ENCODE assay signal across 8 cellular contexts in genomic region chr6:20403080-20403765, GRCh38. TPM values are rescaled to one million over a fixed set of nuclear protein-coding genes. Genes with fewer than 3 reads are reported as not detected.
DNase-seq lines count a peak whose midpoint lies in the region; ATAC-seq, FAIRE-seq and TF ChIP-seq lines count a peak whose summit lies in the region.

No MANE protein-coding gene starts in this region.

- H3K27me3 Mint-ChIP-seq in activated CD4-positive, alpha-beta T cell treated with anti-CD3 and anti-CD28 coated beads, Interleukin-2, amount 10 ng/mL, durations not matched to agents 24 days and 14 days: no peaks in the 10 kb centered on the region

- no peak overlapping the region for H2AFZ ChIP-seq in HepG2 (ENCODE audit: low read length)

- CTCF ChIA-PET in HepG2 (lab: Yijun Ruan, JAX; ENCODE audit: low intra/inter-chr PET ratio, low total read pairs): interaction anchor here (2.7 kb wide), 1 partner anchor 125 kb away, joined by 24 read pairs; no protein-coding TSS in a partner anchor

- no peak for FAIRE-seq in HepG2 (lab: Jason Lieb, UNC)

- peak; percentile 66 to 69 for TF ChIP-seq POLR2A in HepG2 (IDR thresholded peaks at IDR 0.05; ENCODE audit: insufficient read depth in 1 of 2, low read depth in 2 of 2, low read length in 2 of 2)

- peaks cover 0 to 2% of the 10 kb centered on the region in 2 experiments; a peak in 1 of 5 replicates for H3K27me3 ChIP-seq in HepG2 (ENCODE audit: control insufficient read depth in 1 of 2, insufficient read depth in 2 of 2, low read length in 2 of 2)

- TF ChIP-seq EP300 in HepG2 (IDR thresholded peaks at IDR 0.05; ENCODE audit: low read depth in 2 of 2, low read length in 2 of 2) (0 out of 4 replicates have a peak, but pooled peaks of 1 of the 2 experiments have one; percentile 7), HepG2 (CRISPR knock-in tag; IDR thresholded peaks at IDR 0.05; ENCODE audit: borderline replicate concordance) (0 out of 2 replicates have a peak, but pooled peaks have one; percentile 55)

- H4K20me1 ChIP-seq in HepG2 (ENCODE audit: insufficient read depth, low read length): no peaks in the 10 kb centered on the region

- in situ Hi-C loops in HepG2 (cut with HindIII; ENCODE audit: extremely low pct_ligation_motif_present, low pct_unique_long_range_greater_than_20kb): loop anchor here (5.0 kb wide), 1 partner anchor 124 kb away; no protein-coding TSS in a partner anchor

- DNase-seq in AML-193 (lab: John Stamatoyannopoulos, UW) (peak; percentile 89), NCI-H510A treated with DMSO at 0.1 percent for 48 hours (lab: John Stamatoyannopoulos, UW) (peak; percentile 59), coronary artery (ENCODE audit: low spot score) (peak; percentile 92), HepG2 (ENCODE audit: low spot score) (peak; percentile 91)
- DNase-seq in activated CD4-positive, alpha-beta T cell treated with anti-CD3 and anti-CD28 coated beads, Interleukin-2, amount 10 ng/mL, durations not matched to agents 24 days and 14 days: peak; percentile 97
- DNase-seq in stimulated activated CD4-positive, alpha-beta T cell treated with anti-CD3 and anti-CD28 coated beads, Interleukin-2, amount 100 ng/mL, for 48 hours: peak; percentile 78 to 82

- no peak for TF ChIP-seq RAD21 in HepG2 (CRISPR knock-in tag; IDR thresholded peaks at IDR 0.05)

- intact Hi-C loops in activated CD4-positive, alpha-beta T cell treated with anti-CD3 and anti-CD28 coated beads, Interleukin-2, amount 10 ng/mL, durations not matched to agents 24 days and 14 days (cut with micrococcal nuclease): loop anchor here (5.0 kb wide), 2 partner anchors 39 to 1184 kb away; no protein-coding TSS in a partner anchor
- intact Hi-C loops in HepG2 (cut with micrococcal nuclease; ENCODE audit: unreplicated experiment): loop anchor here (5.0 to 10.0 kb wide), 2 partner anchors 44 to 598 kb away; no protein-coding TSS in a partner anchor

- H3K9ac ChIP-seq in HepG2 (ENCODE audit: insufficient read depth, low read depth, low read length): peak overlapping the region; percentile 88

- H3K79me2 ChIP-seq in HepG2 (ENCODE audit: insufficient read depth, low read length): peaks cover 45% of the 10 kb centered on the region

- H3K36me3 ChIP-seq in HepG2 (replicated peaks in 1 of 2; ENCODE audit: control insufficient read depth in 1 of 2, insufficient read depth in 2 of 2, low read length in 2 of 2): peaks cover 2 to 19% of the 10 kb centered on the region in 2 experiments; a peak in 3 of 5 replicates

- WGBS in HepG2 (ENCODE audit: low lambda C conversion rate): 2% methylated on average over 10 of the region's 72 CpGs

- H3K4me3 ChIP-seq in coronary artery: peak overlapping the region; percentile 93
- peak overlapping the region; percentile 83 to 92 (median 85) for H3K4me3 ChIP-seq in HepG2 (replicated peaks in 1 of 3; ENCODE audit: insufficient read depth in 1 of 3, low read depth in 2 of 3, low read length in 3 of 3)

- no peak for TF ChIP-seq CTCF in coronary artery (IDR thresholded peaks at IDR 0.05)
- peak; percentile 26; the same call in 1 of the 2 replicates for TF ChIP-seq CTCF in HepG2 (CRISPR knock-in tag; IDR thresholded peaks at IDR 0.05)

- no TSS peak for BruUV-seq in HepG2 (replicated peaks; lab: Mats Ljungman, UMichigan)

- no peaks in the 10 kb centered on the region for H3K9me3 ChIP-seq in HepG2 (ENCODE audit: low read length)

- H3K36me3 Mint-ChIP-seq in activated CD4-positive, alpha-beta T cell treated with anti-CD3 and anti-CD28 coated beads, Interleukin-2, amount 10 ng/mL, durations not matched to agents 24 days and 14 days (ENCODE audit: low read depth): peaks cover 27% of the 10 kb centered on the region

- peak overlapping the region; percentile 94 for H3K4me3 Mint-ChIP-seq in activated CD4-positive, alpha-beta T cell treated with anti-CD3 and anti-CD28 coated beads, Interleukin-2, amount 10 ng/mL, durations not matched to agents 24 days and 14 days

- POLR2A ChIA-PET in HepG2 (lab: Yijun Ruan, JAX): interaction anchor here (0.6 to 1.8 kb wide), 2 partner anchors 131 to 244 kb away, joined by 3 to 7 read pairs; partner anchors contain the start of gene CDKAL1

- ATAC-seq in GM19023 (IDR thresholded peaks at IDR 0.05; ENCODE audit: unreplicated experiment) (peak; percentile 50), HG03196 (IDR thresholded peaks at IDR 0.05; ENCODE audit: unreplicated experiment) (peak; percentile 47), HepG2 (peak; percentile 62)

- H3K27ac ChIP-seq in coronary artery: peak overlapping the region; percentile 95 to 97
- H3K27ac ChIP-seq in HepG2 (ENCODE audit: extremely low read length, insufficient read depth, low read length): peak overlapping the region; percentile 93

- peaks cover 42% of the 10 kb centered on the region for H3K4me1 Mint-ChIP-seq in activated CD4-positive, alpha-beta T cell treated with anti-CD3 and anti-CD28 coated beads, Interleukin-2, amount 10 ng/mL, durations not matched to agents 24 days and 14 days

- H3K9me3 Mint-ChIP-seq in activated CD4-positive, alpha-beta T cell treated with anti-CD3 and anti-CD28 coated beads, Interleukin-2, amount 10 ng/mL, durations not matched to agents 24 days and 14 days: no peaks in the 10 kb centered on the region

- H3K4me1 ChIP-seq in HepG2 (ENCODE audit: insufficient read depth, low read length): peaks cover 25% of the 10 kb centered on the region; the same call in 1 of the 2 replicates

- peak overlapping the region; percentile 99 for H3K27ac Mint-ChIP-seq in activated CD4-positive, alpha-beta T cell treated with anti-CD3 and anti-CD28 coated beads, Interleukin-2, amount 10 ng/mL, durations not matched to agents 24 days and 14 days

- H3K4me2 ChIP-seq in HepG2 (ENCODE audit: low read depth, low read length): peak overlapping the region; percentile 94

TF ChIP-seq in HepG2, 621 proteins besides CTCF, POLR2A, EP300 and RAD21 (continues in another document):
- TF ChIP-seq ZNF570 (CRISPR knock-in tag; IDR thresholded peaks at IDR 0.05; ENCODE audit: borderline replicate concordance) (no peak), HNRNPL (IDR thresholded peaks at IDR 0.05; ENCODE audit: low read depth, low read length) (no peak), ZNF780A (CRISPR knock-in tag; IDR thresholded peaks at IDR 0.05) (peak; percentile 26; the same call in 1 of the 2 replicates), BRD4 (CRISPR knock-in tag; IDR thresholded peaks at IDR 0.05) (0 out of 2 replicates have a peak, but pooled peaks have one; percentile 39), JDP2 (CRISPR knock-in tag; IDR thresholded peaks at IDR 0.05; ENCODE audit: borderline replicate concordance) (no peak), SIX4 (CRISPR knock-in tag; IDR thresholded peaks at IDR 0.05) (0 out of 2 replicates have a peak, but pooled peaks have one; percentile 18), MNT (IDR thresholded peaks at IDR 0.05) (peak; percentile 71), POLR2G (IDR thresholded peaks at IDR 0.05; ENCODE audit: low read depth, low read length) (no peak), NONO (IDR thresholded peaks at IDR 0.05) (no peak), NONO (CRISPR knock-in tag; conservative IDR thresholded peaks at IDR 0.05) (peak; percentile 92)

RNA-seq across cellular contexts. Expression of gene E2F3, which starts 1.5 kb away (rescaled TPM):
- 27.1 and 28.0 TPM in 2 replicates for total RNA-seq in activated CD4-positive, alpha-beta T cell treated with anti-CD3 and anti-CD28 coated beads, Interleukin-2, amount 10 ng/mL, durations not matched to agents 24 days and 14 days
- 12.7 and 14.2 TPM in 2 replicates for total RNA-seq in HepG2 (2016; rRNA removed; fragmentation: Illumina TruSeq; extraction: Trizol)
- total RNA-seq in HepG2 (2016; cell fraction: cytosol; rRNA removed; fragmentation: Illumina TruSeq; extraction: Trizol; ENCODE audit: low read depth): 3.9 and 4.1 TPM in 2 replicates
- total RNA-seq in HepG2 (2016; cell fraction: insoluble cytoplasmic fraction; rRNA removed; fragmentation: Illumina TruSeq; extraction: Trizol): 12.3 and 12.7 TPM in 2 replicates
- total RNA-seq in HepG2 (2016; cell fraction: membrane; rRNA removed; fragmentation: Illumina TruSeq; extraction: Trizol): 7.4 and 7.6 TPM in 2 replicates
- total RNA-seq in HepG2 (2016; cell fraction: nucleus; rRNA removed; fragmentation: Illumina TruSeq; extraction: Trizol): 18.9 and 19.8 TPM in 2 replicates
- polyA plus RNA-seq in HepG2 (2011; rRNA removed): 6.9 and 8.5 TPM in 2 replicates
- 3.5 and 4.6 TPM in 2 replicates for polyA plus RNA-seq in HepG2 (2011; cell fraction: cytosol; rRNA removed)
- 11.4 and 11.9 TPM in 2 replicates for polyA plus RNA-seq in HepG2 (2011; cell fraction: nucleus; rRNA removed)
- polyA plus RNA-seq in HepG2 (2012): 6.5 TPM in 2 replicates
- 0.54 and 0.65 TPM in 2 replicates for polyA plus RNA-seq in HepG2 (2016; cell fraction: cytosol; fragmentation: Illumina TruSeq; extraction: Trizol; ENCODE audit: low read depth)
- polyA plus RNA-seq in HepG2 (2016; cell fraction: insoluble cytoplasmic fraction; fragmentation: Illumina TruSeq; extraction: Trizol; ENCODE audit: low read depth): 14.7 and 15.7 TPM in 2 replicates
- polyA plus RNA-seq in HepG2 (2016; cell fraction: membrane; fragmentation: Illumina TruSeq; extraction: Trizol; ENCODE audit: low read depth): 3.0 and 3.5 TPM in 2 replicates
- 42.2 and 42.9 TPM in 2 replicates for polyA plus RNA-seq in HepG2 (2016; cell fraction: nucleus; fragmentation: Illumina TruSeq; extraction: Trizol; ENCODE audit: insufficient read depth, low read depth)
- 5.7 and 12.9 TPM in 2 replicates for polyA minus RNA-seq in HepG2 (2011; rRNA and poly(A)+ RNA removed; ENCODE audit: low replicate concordance)
- 6.1 and 6.4 TPM in 2 replicates for polyA minus RNA-seq in HepG2 (2011; cell fraction: cytosol; rRNA and poly(A)+ RNA removed)
- polyA minus RNA-seq in HepG2 (2011; cell fraction: nucleus; rRNA and poly(A)+ RNA removed): 10.7 TPM in 2 replicates

Comparison
In these comparisons a context has a peak if more than half of its experiments do, and no peak if none do; other contexts are left out.
1. Peak in every context shown above with its lines: DNase-seq, ATAC-seq, H3K4me3 ChIP-seq and H3K27ac ChIP-seq.